ENCODE assay signal across 20 cellular contexts in genomic region chr9:131776036-131776435, GRCh38.
"Had no signal": no experiment of that assay in that cellular context is flagged by ENCODE, and none has a peak within 500 bp of the region (broad histone marks: within the 10 kb centered on the region; RNA-seq: fewer than 3 reads in every experiment).

No MANE protein-coding gene starts in this region.

- H3K27me3 ChIP-seq: pancreas, right atrium auricular region, testis, transverse colon, upper lobe of right lung, uterus had no signal

- DNase-seq: natural killer cell; occipital lobe; pancreas; spleen; stimulated activated naive CD4-positive, alpha-beta T cell; tibial artery; transverse colon; upper lobe of right lung; uterus had no signal

- ATAC-seq: sciatic nerve; stimulated activated memory B cell treated with anti-CD40 and anti-IgM and Interleukin-4, amounts not matched to agents 10 μg/mL and 1 μg/mL and 100 μg/mL, for 72 hours; stimulated activated naive CD8-positive, alpha-beta T cell treated with anti-CD3 and anti-CD28 coated beads, Interleukin-15, amount 100 ng/mL, for 72 hours; stimulated activated naive CD8-positive, alpha-beta T cell treated with anti-CD3 and anti-CD28 coated beads, Interleukin-15, Interleukin-2, amounts not matched to agents 100 U/mL and 50 U/mL, for 24 hours had no signal

- H3K36me3 ChIP-seq: neural progenitor cell, pancreas, prostate gland, right atrium auricular region, spleen, suprapubic skin, tibial artery, transverse colon, upper lobe of right lung, uterus had no signal

- H3K4me3 ChIP-seq: neural progenitor cell, pancreas, prostate gland, right atrium auricular region, skin epidermis, smooth muscle cell, spleen, suprapubic skin, testis, tibial artery, transverse colon, upper lobe of right lung, uterus had no signal
